Comparison of ENCODE assay signal across 1 cellular context in the genomic region with DNA sequence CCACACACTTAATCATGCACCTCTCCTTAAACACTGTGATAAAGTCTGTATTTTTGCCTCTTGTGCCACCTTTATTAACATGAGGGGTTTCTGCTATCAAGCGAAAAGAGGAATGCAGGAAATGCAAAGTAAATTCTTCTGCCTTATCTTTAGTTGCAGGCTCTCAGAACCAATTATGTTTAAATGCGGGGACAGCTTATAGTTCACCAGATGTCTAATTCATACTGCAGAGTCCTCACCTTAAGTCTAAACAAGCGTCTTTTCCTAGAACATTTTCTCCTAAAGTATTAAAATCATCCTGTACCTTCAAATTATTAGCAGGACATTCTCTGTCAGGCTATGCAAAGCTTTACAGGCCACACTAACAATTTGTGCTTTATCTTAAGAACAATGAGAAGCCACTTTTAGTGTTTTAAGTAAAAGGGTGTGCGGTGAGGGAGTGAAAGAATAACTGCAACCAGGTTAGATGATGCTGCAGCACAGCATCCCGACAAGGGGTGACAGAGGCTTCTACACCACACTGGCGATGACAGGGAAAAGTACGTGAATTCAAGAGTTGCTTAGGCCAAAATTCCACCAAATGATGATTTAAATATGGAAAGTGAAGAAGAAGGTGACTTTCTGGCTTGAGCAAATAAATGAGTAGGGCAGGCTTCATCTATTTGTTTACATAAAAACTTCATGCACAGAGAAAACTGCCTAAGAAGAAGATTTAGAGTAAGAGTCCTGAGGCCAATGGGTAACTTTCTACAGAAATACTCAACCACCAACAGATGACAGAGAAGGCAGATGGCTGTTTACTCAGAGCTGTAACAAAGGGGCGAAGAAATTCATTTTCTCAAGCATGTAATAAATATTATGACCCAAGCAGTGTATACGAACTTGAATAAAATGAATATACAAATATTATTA.
TF ChIP-seq lines count a peak whose summit lies in the region.

No MANE protein-coding gene starts in this region.

TF ChIP-seq in WTC11, 78 proteins besides CTCF, POLR2A, EP300 and RAD21 (continued from another document):
- TF ChIP-seq, protein P1, sequence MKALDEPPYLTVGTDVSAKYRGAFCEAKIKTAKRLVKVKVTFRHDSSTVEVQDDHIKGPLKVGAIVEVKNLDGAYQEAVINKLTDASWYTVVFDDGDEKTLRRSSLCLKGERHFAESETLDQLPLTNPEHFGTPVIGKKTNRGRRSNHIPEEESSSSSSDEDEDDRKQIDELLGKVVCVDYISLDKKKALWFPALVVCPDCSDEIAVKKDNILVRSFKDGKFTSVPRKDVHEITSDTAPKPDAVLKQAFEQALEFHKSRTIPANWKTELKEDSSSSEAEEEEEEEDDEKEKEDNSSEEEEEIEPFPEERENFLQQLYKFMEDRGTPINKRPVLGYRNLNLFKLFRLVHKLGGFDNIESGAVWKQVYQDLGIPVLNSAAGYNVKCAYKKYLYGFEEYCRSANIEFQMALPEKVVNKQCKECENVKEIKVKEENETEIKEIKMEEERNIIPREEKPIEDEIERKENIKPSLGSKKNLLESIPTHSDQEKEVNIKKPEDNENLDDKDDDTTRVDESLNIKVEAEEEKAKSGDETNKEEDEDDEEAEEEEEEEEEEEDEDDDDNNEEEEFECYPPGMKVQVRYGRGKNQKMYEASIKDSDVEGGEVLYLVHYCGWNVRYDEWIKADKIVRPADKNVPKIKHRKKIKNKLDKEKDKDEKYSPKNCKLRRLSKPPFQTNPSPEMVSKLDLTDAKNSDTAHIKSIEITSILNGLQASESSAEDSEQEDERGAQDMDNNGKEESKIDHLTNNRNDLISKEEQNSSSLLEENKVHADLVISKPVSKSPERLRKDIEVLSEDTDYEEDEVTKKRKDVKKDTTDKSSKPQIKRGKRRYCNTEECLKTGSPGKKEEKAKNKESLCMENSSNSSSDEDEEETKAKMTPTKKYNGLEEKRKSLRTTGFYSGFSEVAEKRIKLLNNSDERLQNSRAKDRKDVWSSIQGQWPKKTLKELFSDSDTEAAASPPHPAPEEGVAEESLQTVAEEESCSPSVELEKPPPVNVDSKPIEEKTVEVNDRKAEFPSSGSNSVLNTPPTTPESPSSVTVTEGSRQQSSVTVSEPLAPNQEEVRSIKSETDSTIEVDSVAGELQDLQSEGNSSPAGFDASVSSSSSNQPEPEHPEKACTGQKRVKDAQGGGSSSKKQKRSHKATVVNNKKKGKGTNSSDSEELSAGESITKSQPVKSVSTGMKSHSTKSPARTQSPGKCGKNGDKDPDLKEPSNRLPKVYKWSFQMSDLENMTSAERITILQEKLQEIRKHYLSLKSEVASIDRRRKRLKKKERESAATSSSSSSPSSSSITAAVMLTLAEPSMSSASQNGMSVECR (CRISPR knock-in tag; IDR thresholded peaks at IDR 0.05; ENCODE audit: borderline replicate concordance) = no peak
- TF ChIP-seq ZNF532 (CRISPR knock-in tag; IDR thresholded peaks at IDR 0.05; ENCODE audit: borderline replicate concordance) = no peak
- no peak for TF ChIP-seq FOXJ3 (CRISPR knock-in tag; IDR thresholded peaks at IDR 0.05; ENCODE audit: borderline replicate concordance)
- no peak for TF ChIP-seq NFE2L1 (CRISPR knock-in tag; IDR thresholded peaks at IDR 0.05)
- no peak for TF ChIP-seq USF2 (CRISPR knock-in tag; IDR thresholded peaks at IDR 0.05)
- TF ChIP-seq USF1 (CRISPR knock-in tag; IDR thresholded peaks at IDR 0.05) = no peak
- TF ChIP-seq ZNF138 (CRISPR knock-in tag; conservative IDR thresholded peaks at IDR 0.05) = no peak
